ENCODE assay signal across 28 cellular contexts in the genomic region with DNA sequence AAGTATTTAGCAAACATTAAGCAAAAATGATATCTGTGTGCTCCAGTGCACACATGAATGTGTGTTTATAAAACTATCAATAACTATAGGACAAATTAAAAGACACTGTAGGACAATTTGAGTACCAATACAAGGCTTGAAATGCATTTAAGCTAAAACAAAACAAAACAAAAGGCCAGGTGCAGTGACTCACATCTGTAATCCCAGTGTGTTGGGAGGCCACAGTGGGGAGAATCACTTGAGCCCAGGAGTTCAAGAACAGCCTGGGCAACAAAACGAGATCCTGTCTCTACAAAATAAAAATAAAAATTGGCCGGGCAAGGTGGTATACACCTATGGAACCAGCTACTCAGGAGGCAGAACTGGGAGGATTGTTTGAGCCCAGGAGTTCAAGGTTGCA. TPM values are rescaled to one million over a fixed set of nuclear protein-coding genes. Genes with fewer than 3 reads are reported as not detected.
A peak's percentile ranks its signal among the peaks of the same experiment; 100 is the strongest.
DNase-seq lines count a peak whose midpoint lies in the region; ATAC-seq, FAIRE-seq and TF ChIP-seq lines count a peak whose summit lies in the region.
"Had no signal": no experiment of that assay in that cellular context is flagged by ENCODE, and none has a peak within 500 bp of the region (broad histone marks: within the 10 kb centered on the region; RNA-seq: fewer than 3 reads in every experiment).

No MANE protein-coding gene starts in this region.

- peaks cover 8% of the 10 kb centered on the region; the same call in 2 of the 3 replicates for H3K4me1 Mint-ChIP-seq in GM23338
- H3K4me1 Mint-ChIP-seq in CD4-positive, alpha-beta T cell (ENCODE audit: low read depth): peaks cover 29% of the 10 kb centered on the region
- H3K4me1 Mint-ChIP-seq: CD14-positive monocyte had no signal

- no peaks in the 10 kb centered on the region for H3K9me2 ChIP-seq in GM23338 (ENCODE audit: insufficient read depth)

- DNase-seq in GM23338 (ENCODE audit: low spot score) (peak; percentile 27), NCI-H2029 (lab: John Stamatoyannopoulos, UW) (peak; percentile 7), bronchial epithelial cell (ENCODE audit: low read depth) (peak; percentile 11), iris pigment epithelial cell (ENCODE audit: low read depth) (peak; percentile 45)
- DNase-seq in stimulated activated CD4-positive, alpha-beta T cell treated with anti-CD3 and anti-CD28 coated beads, Interleukin-4, amount 100 ng/mL, for 1 hour: no peak
- DNase-seq in CD4-positive, alpha-beta T cell: no peak
- DNase-seq: activated CD4-positive, alpha-beta T cell treated with anti-CD3 and anti-CD28 coated beads, Interleukin-2, amount 10 ng/mL, durations not matched to agents 24 days and 14 days; activated naive CD4-positive, alpha-beta T cell treated with anti-CD3 and anti-CD28 coated beads, Interleukin-2, amount 50 U/mL, for 16 hours; EL; erythroblast; foreskin melanocyte; KBM-7; midbrain; NCI-H1436 treated with DMSO at 0.1 percent for 48 hours; NCI-H526; RPMI8226; stimulated activated CD4-positive, alpha-beta T cell treated with anti-CD3 and anti-CD28 coated beads, Interleukin-15, amount 100 ng/mL, for 24 hours; stimulated activated naive CD8-positive, alpha-beta T cell treated with anti-CD3 and anti-CD28 coated beads, Interleukin-15, amount 100 ng/mL, for 72 hours; tibial artery had no signal

- H3K9me3 Mint-ChIP-seq in GM23338: no peaks in the 10 kb centered on the region; the same call in 2 of the 3 replicates
- no peaks in the 10 kb centered on the region for H3K9me3 Mint-ChIP-seq in CD4-positive, alpha-beta T cell
- H3K9me3 Mint-ChIP-seq: activated CD4-positive, alpha-beta T cell treated with anti-CD3 and anti-CD28 coated beads, Interleukin-2, amount 10 ng/mL, durations not matched to agents 24 days and 14 days; natural killer cell treated with Interleukin-12 subunit alpha and Interleukin-12 subunit beta and Interleukin-15 and Interleukin-18, amount 100 ng/mL, for 72 hours; stimulated activated naive CD8-positive, alpha-beta T cell treated with anti-CD3 and anti-CD28 coated beads, Interleukin-15, amount 100 ng/mL, for 72 hours had no signal

- H3K4me3 ChIP-seq in GM23338: no peak overlapping the region
- H3K4me3 ChIP-seq in bronchial epithelial cell (ENCODE audit: low read depth, low read length): no peak overlapping the region
- H3K4me3 ChIP-seq: tibial artery had no signal

- ATAC-seq in GM23338 (peak; percentile 35; the same call in 1 of the 3 replicates), GM18520 (IDR thresholded peaks at IDR 0.05; ENCODE audit: unreplicated experiment) (no peak), HG02973 (IDR thresholded peaks at IDR 0.05; ENCODE audit: unreplicated experiment) (no peak)
- ATAC-seq in CD4-positive, alpha-beta T cell (ENCODE audit: poor library complexity): no peak
- ATAC-seq: natural killer cell treated with Interleukin-12 subunit alpha and Interleukin-12 subunit beta and Interleukin-15 and Interleukin-18, amount 100 ng/mL, for 72 hours; sciatic nerve; SK-N-SH treated with all-trans-retinoic acid at 6 μM for 48 hours; stimulated activated naive CD8-positive, alpha-beta T cell treated with anti-CD3 and anti-CD28 coated beads, Interleukin-15, amount 100 ng/mL, for 72 hours had no signal

- intact Hi-C loops in CD4-positive, alpha-beta T cell (cut with DNase I, micrococcal nuclease): no loop called here

- peaks cover 18% of the 10 kb centered on the region for H3K79me2 ChIP-seq in GM23338 (replicated peaks; ENCODE audit: insufficient read depth)
- H3K79me2 ChIP-seq: parathyroid adenoma had no signal

- no peak for FAIRE-seq in bronchial epithelial cell (lab: Jason Lieb, UNC)
- FAIRE-seq: astrocyte, D721Med had no signal

- TF ChIP-seq CTCF in GM23338 (conservative IDR thresholded peaks at IDR 0.05; ENCODE audit: low read depth in 2 of 2): no peak
- no peak for TF ChIP-seq CTCF in bronchial epithelial cell (IDR thresholded peaks at IDR 0.05; ENCODE audit: insufficient read depth, low read length, severe bottlenecking)
- no peak for TF ChIP-seq CTCF in CD4-positive, alpha-beta T cell (IDR thresholded peaks at IDR 0.05)

- H3K36me3 Mint-ChIP-seq in GM23338 (ENCODE audit: low read depth): peaks cover 11% of the 10 kb centered on the region; the same call in 2 of the 3 replicates
- peaks cover 44% of the 10 kb centered on the region for H3K36me3 Mint-ChIP-seq in CD4-positive, alpha-beta T cell (ENCODE audit: low read depth)
- H3K36me3 Mint-ChIP-seq: natural killer cell treated with Interleukin-12 subunit alpha and Interleukin-12 subunit beta and Interleukin-15 and Interleukin-18, amount 100 ng/mL, for 72 hours had no signal

- no peak overlapping the region for H3K4me2 ChIP-seq in GM23338

- H3K27me3 ChIP-seq in GM23338 (ENCODE audit: insufficient read depth): no peaks in the 10 kb centered on the region
- no peaks in the 10 kb centered on the region for H3K27me3 ChIP-seq in bronchial epithelial cell (ENCODE audit: control insufficient read depth, insufficient read depth, low read length)
- H3K27me3 ChIP-seq in CD4-positive, alpha-beta T cell (ENCODE audit: control insufficient read depth, insufficient read depth, low read length): no peaks in the 10 kb centered on the region
- H3K27me3 ChIP-seq: tibial artery had no signal

- peak overlapping the region; percentile 81; the same call in 1 of the 2 replicates for H3K27ac Mint-ChIP-seq in GM23338
- no peak overlapping the region for H3K27ac Mint-ChIP-seq in CD4-positive, alpha-beta T cell
- H3K27ac Mint-ChIP-seq: natural killer cell treated with Interleukin-12 subunit alpha and Interleukin-12 subunit beta and Interleukin-15 and Interleukin-18, amount 100 ng/mL, for 72 hours; stimulated activated naive CD8-positive, alpha-beta T cell treated with anti-CD3 and anti-CD28 coated beads, Interleukin-15, amount 100 ng/mL, for 72 hours had no signal

- CTCF ChIA-PET in CD4-positive, alpha-beta T cell (lab: Charles Lee): no interaction called here

- H3F3A ChIP-seq in GM23338 (replicated peaks; ENCODE audit: low read depth): no peaks in the 10 kb centered on the region

- no peak overlapping the region for H2AFZ ChIP-seq in GM23338
- H2AFZ ChIP-seq: parathyroid adenoma had no signal

- POLR2A ChIA-PET in CD4-positive, alpha-beta T cell (lab: Charles Lee): no interaction called here

- H3K4me1 ChIP-seq in GM23338 (ENCODE audit: insufficient read depth): 0 out of 2 replicates have a peak, but pooled peaks cover 3% of the 10 kb centered on the region
- H3K4me1 ChIP-seq: parathyroid adenoma, tibial artery had no signal

- H3K27ac ChIP-seq in GM23338 (ENCODE audit: low read depth): 0 out of 2 replicates have a peak overlapping the region, but pooled peaks have one; percentile 4
- no peak overlapping the region for H3K27ac ChIP-seq in CD4-positive, alpha-beta T cell (ENCODE audit: low read depth, low read length)
- H3K27ac ChIP-seq: parathyroid adenoma, tibial artery had no signal

- H3K36me3 ChIP-seq in GM23338 (ENCODE audit: insufficient read depth) (no peaks in the 10 kb centered on the region), bronchial epithelial cell (ENCODE audit: control insufficient read depth, insufficient read depth, low read length) (peaks cover under 1% of the 10 kb centered on the region)

- H3K9me3 ChIP-seq in CD4-positive, alpha-beta T cell (ENCODE audit: control insufficient read depth, low read length): no peaks in the 10 kb centered on the region

- peaks cover 5% of the 10 kb centered on the region for H3K27me3 Mint-ChIP-seq in GM23338 (ENCODE audit: insufficient read depth, low read depth, poor library complexity)
- H3K27me3 Mint-ChIP-seq in CD4-positive, alpha-beta T cell: no peaks in the 10 kb centered on the region
- H3K27me3 Mint-ChIP-seq: activated CD4-positive, alpha-beta T cell treated with anti-CD3 and anti-CD28 coated beads, Interleukin-2, amount 10 ng/mL, durations not matched to agents 24 days and 14 days; natural killer cell treated with Interleukin-12 subunit alpha and Interleukin-12 subunit beta and Interleukin-15 and Interleukin-18, amount 100 ng/mL, for 72 hours; stimulated activated naive CD8-positive, alpha-beta T cell treated with anti-CD3 and anti-CD28 coated beads, Interleukin-15, amount 100 ng/mL, for 72 hours had no signal

- H4K20me1 ChIP-seq in GM23338 (replicated peaks; ENCODE audit: insufficient read depth): no peaks in the 10 kb centered on the region; the same call in 1 of the 2 replicates

- no peak overlapping the region for H3K4me3 Mint-ChIP-seq in GM23338
- H3K4me3 Mint-ChIP-seq in CD4-positive, alpha-beta T cell: no peak overlapping the region
- H3K4me3 Mint-ChIP-seq: activated CD4-positive, alpha-beta T cell treated with anti-CD3 and anti-CD28 coated beads, Interleukin-2, amount 10 ng/mL, durations not matched to agents 24 days and 14 days; CD14-positive monocyte; natural killer cell treated with Interleukin-12 subunit alpha and Interleukin-12 subunit beta and Interleukin-15 and Interleukin-18, amount 100 ng/mL, for 72 hours; stimulated activated naive CD8-positive, alpha-beta T cell treated with anti-CD3 and anti-CD28 coated beads, Interleukin-15, amount 100 ng/mL, for 72 hours had no signal

TF ChIP-seq in GM23338, 12 proteins besides CTCF, POLR2A, EP300 and RAD21 (continues in another document):
- TF ChIP-seq POLR2AphosphoS5 (IDR thresholded peaks at IDR 0.05; ENCODE audit: low read depth) (no peak), STAT1 (IDR thresholded peaks at IDR 0.05; ENCODE audit: unreplicated experiment) (no peak), ZNF331 (CRISPR knock-in tag; IDR thresholded peaks at IDR 0.05; ENCODE audit: low read depth) (no peak), JUNB (IDR thresholded peaks at IDR 0.05; ENCODE audit: unreplicated experiment) (no peak), NANOG (IDR thresholded peaks at IDR 0.05; ENCODE audit: borderline replicate concordance) (no peak), ZNF114 (CRISPR knock-in tag; IDR thresholded peaks at IDR 0.05) (no peak)
- TF ChIP-seq, protein P1, sequence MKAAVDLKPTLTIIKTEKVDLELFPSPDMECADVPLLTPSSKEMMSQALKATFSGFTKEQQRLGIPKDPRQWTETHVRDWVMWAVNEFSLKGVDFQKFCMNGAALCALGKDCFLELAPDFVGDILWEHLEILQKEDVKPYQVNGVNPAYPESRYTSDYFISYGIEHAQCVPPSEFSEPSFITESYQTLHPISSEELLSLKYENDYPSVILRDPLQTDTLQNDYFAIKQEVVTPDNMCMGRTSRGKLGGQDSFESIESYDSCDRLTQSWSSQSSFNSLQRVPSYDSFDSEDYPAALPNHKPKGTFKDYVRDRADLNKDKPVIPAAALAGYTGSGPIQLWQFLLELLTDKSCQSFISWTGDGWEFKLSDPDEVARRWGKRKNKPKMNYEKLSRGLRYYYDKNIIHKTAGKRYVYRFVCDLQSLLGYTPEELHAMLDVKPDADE (IDR thresholded peaks at IDR 0.05): no peak

RNA-seq across cellular contexts. Expression of gene CSNK1G1, which starts 50.7 kb away (rescaled TPM):
- total RNA-seq in GM23338 (2014; rRNA removed; shearing (Covaris generic)): 13.4 and 14.1 TPM in 2 replicates
- 7.3 and 9.3 TPM in 2 replicates for polyA plus RNA-seq in GM23338 (2016; fragmentation: Nextera tagmentation; extraction: Ambion mirVana)
- 26.3 and 27.8 TPM in 2 replicates for total RNA-seq in bronchial epithelial cell
- 10 to 100 TPM; 12.2 to 13.7 TPM for total RNA-seq in CD4-positive, alpha-beta T cell

Comparison
In these comparisons a context has a peak if more than half of its experiments do, and no peak if none do; other contexts are left out.
1. DNase-seq: peak in GM23338 (single experiment), NCI-H2029 (single experiment), bronchial epithelial cell (single experiment) and iris pigment epithelial cell (single experiment); none in stimulated activated CD4-positive, alpha-beta T cell treated with anti-CD3 and anti-CD28 coated beads, Interleukin-4, amount 100 ng/mL, for 1 hour (single experiment) and CD4-positive, alpha-beta T cell (0 of 10).